11 cellular contexts compared by ENCODE assay signal in the genomic region with DNA sequence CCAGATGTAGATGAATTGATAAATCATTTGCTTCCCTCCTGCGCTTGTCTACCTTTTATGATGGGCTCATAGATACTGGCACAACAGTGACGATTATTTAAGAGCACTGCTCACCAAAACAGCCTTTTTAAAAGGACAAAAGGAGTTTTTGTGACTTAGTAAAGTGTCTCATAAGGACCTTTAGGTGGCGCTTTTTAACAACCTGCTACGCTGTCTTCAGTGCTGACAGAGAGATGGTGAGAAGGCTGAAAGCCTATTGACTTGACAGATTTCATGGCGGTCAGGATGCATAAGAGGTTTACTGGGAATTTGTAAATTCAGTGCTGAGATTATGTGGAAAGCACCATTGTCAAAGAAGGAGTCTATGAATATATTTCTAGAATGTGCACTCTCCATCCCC.
DNase-seq lines count a peak whose midpoint lies in the region; ATAC-seq and TF ChIP-seq lines count a peak whose summit lies in the region.
"Had no signal": no experiment of that assay in that cellular context is flagged by ENCODE, and none has a peak within 500 bp of the region (broad histone marks: within the 10 kb centered on the region; RNA-seq: fewer than 3 reads in every experiment).

No MANE protein-coding gene starts in this region.

- H3K9me3 Mint-ChIP-seq in type B pancreatic cell, result no peaks in the 10 kb centered on the region
- H3K9me3 Mint-ChIP-seq: T-helper 2 cell treated with Interferon-gamma antibody and Interleukin-4, amounts not matched to agents 5 μg/mL and 100 μg/mL, for 36 hours had no signal

- no peaks in the 10 kb centered on the region for H3K4me1 Mint-ChIP-seq in type B pancreatic cell (ENCODE audit: unreplicated experiment)
- H3K4me1 Mint-ChIP-seq: CD4-positive, CD25-positive, alpha-beta regulatory T cell had no signal

- no peaks in the 10 kb centered on the region for H3K36me3 Mint-ChIP-seq in type B pancreatic cell
- H3K36me3 Mint-ChIP-seq: CD4-positive, CD25-positive, alpha-beta regulatory T cell had no signal

- peaks cover 44% of the 10 kb centered on the region for H3K27me3 Mint-ChIP-seq in type B pancreatic cell
- H3K27me3 Mint-ChIP-seq: CD4-positive, CD25-positive, alpha-beta regulatory T cell; effector memory CD8-positive, alpha-beta T cell had no signal

- peak; percentile 10 for DNase-seq in SIG-M5 treated with dmso at 0.1 percent for 504 hours (lab: John Stamatoyannopoulos, UW; ENCODE audit: unreplicated experiment)
- no peak for DNase-seq in SIG-M5 (lab: John Stamatoyannopoulos, UW)
- peak; percentile 18 for DNase-seq in NCI-H510A treated with DMSO at 0.1 percent for 48 hours (lab: John Stamatoyannopoulos, UW)
- peak; percentile 41 for DNase-seq in epithelial cell of esophagus (ENCODE audit: low read depth)
- DNase-seq in type B pancreatic cell (ENCODE audit: extremely low spot score, unreplicated experiment), result no peak
- no peak for DNase-seq in stimulated activated naive CD4-positive, alpha-beta T cell treated with Interleukin-2 at 50 U/mL for 16 hours (lab: John Stamatoyannopoulos, UW)
- DNase-seq: CD4-positive, CD25-positive, alpha-beta regulatory T cell; effector memory CD8-positive, alpha-beta T cell had no signal

- no peak overlapping the region for H3K4me3 ChIP-seq in epithelial cell of esophagus (ENCODE audit: low read length)

- TF ChIP-seq CTCF in epithelial cell of esophagus (IDR thresholded peaks at IDR 0.05; ENCODE audit: insufficient read depth, low read depth, low read length, missing control alignments) (peak; percentile 46), type B pancreatic cell (conservative IDR thresholded peaks at IDR 0.05) (peak; percentile 61)

- H3K27ac Mint-ChIP-seq in type B pancreatic cell, result no peak overlapping the region
- H3K27ac Mint-ChIP-seq: CD4-positive, CD25-positive, alpha-beta regulatory T cell; effector memory CD8-positive, alpha-beta T cell; T-helper 2 cell treated with Interferon-gamma antibody and Interleukin-4, amounts not matched to agents 5 μg/mL and 100 μg/mL, for 36 hours had no signal

- ATAC-seq in HG02642 (IDR thresholded peaks at IDR 0.05; ENCODE audit: poor library complexity, unreplicated experiment), result no peak
- no peak for ATAC-seq in HG03457 (IDR thresholded peaks at IDR 0.05; ENCODE audit: unreplicated experiment)
- ATAC-seq: effector memory CD8-positive, alpha-beta T cell had no signal

- H3K4me3 Mint-ChIP-seq in type B pancreatic cell, result no peak overlapping the region
- H3K4me3 Mint-ChIP-seq: CD4-positive, CD25-positive, alpha-beta regulatory T cell; effector memory CD8-positive, alpha-beta T cell; T-helper 2 cell treated with Interferon-gamma antibody and Interleukin-4, amounts not matched to agents 5 μg/mL and 100 μg/mL, for 36 hours had no signal

Comparison
In these comparisons a context has a peak if more than half of its experiments do, and no peak if none do; other contexts are left out.
1. DNase-seq: peak in SIG-M5 treated with dmso at 0.1 percent for 504 hours (single experiment), NCI-H510A treated with DMSO at 0.1 percent for 48 hours (single experiment) and epithelial cell of esophagus (single experiment); none in SIG-M5 (single experiment), type B pancreatic cell (single experiment) and stimulated activated naive CD4-positive, alpha-beta T cell treated with Interleukin-2 at 50 U/mL for 16 hours (single experiment).